8 cellular contexts compared by ENCODE assay signal in the genomic region with DNA sequence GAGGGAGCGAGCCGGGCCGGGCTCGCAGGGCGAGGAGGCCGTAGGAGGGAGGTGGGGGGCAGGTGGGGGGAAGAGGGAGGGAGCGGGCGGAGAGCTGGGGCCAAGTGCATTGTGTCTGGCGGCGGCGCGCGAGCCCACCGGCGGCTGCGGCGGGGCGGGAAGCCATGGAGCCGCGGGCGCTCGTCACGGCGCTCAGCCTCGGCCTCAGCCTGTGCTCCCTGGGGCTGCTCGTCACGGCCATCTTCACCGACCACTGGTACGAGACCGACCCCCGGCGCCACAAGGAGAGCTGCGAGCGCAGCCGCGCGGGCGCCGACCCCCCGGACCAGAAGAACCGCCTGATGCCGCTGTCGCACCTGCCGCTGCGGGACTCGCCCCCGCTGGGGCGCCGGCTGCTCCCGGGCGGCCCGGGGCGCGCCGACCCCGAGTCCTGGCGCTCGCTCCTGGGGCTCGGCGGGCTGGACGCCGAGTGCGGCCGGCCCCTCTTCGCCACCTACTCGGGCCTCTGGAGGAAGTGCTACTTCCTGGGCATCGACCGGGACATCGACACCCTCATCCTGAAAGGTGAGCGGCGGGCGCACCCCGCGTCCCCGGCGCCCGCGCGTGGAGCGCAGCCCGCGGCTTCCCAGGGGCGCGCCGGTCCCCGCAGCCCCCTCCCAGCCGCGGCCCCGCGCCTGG. TPM values are rescaled to one million over a fixed set of nuclear protein-coding genes. Genes with fewer than 3 reads are reported as not detected.
DNase-seq lines count a peak whose midpoint lies in the region; ATAC-seq and TF ChIP-seq lines count a peak whose summit lies in the region.

Gene TMEM178A (plus strand): TSS at position 107 of the 678 bp plus-strand sequence. CDS start 58 bp downstream, at position 165.

- TF ChIP-seq POLR2A in vagina (IDR thresholded peaks at IDR 0.05) = no peak

- H3K36me3 ChIP-seq in mesodermal cell (ENCODE audit: control insufficient read depth, insufficient read depth, low read length) (no peaks in the 10 kb centered on the region), vagina (no peaks in the 10 kb centered on the region)

- peaks cover 10% of the 10 kb centered on the region for H3K4me1 ChIP-seq in mesodermal cell (ENCODE audit: control insufficient read depth, insufficient read depth, low read length, poor library complexity, severe bottlenecking)
- peaks cover 8% of the 10 kb centered on the region for H3K4me1 ChIP-seq in vagina

- H3K9me3 ChIP-seq in mesodermal cell (ENCODE audit: control insufficient read depth, low read length) = no peaks in the 10 kb centered on the region
- H3K9me3 ChIP-seq in vagina = no peaks in the 10 kb centered on the region

- H3K27me3 ChIP-seq in vagina = no peaks in the 10 kb centered on the region

- peak within 1 kb of the TSS; percentile 45 for H3K4me3 ChIP-seq in mesodermal cell (ENCODE audit: extremely low read depth, insufficient read depth, low read length, poor library complexity, severe bottlenecking)
- H3K4me3 ChIP-seq in vagina = peak within 1 kb of the TSS; percentile 51 to 59

- intact Hi-C loops in vagina (cut with DNase I) = no loop called here

- ATAC-seq in HG03196 (IDR thresholded peaks at IDR 0.05; ENCODE audit: unreplicated experiment) = no peak

- H3K27ac ChIP-seq in mesodermal cell (ENCODE audit: low read depth, low read length, severe bottlenecking) (no peak within 1 kb of the TSS), vagina (no peak within 1 kb of the TSS)

- WGBS in mesodermal cell (ENCODE audit: insufficient coverage in 2 of 2), 2 experiments = 0% methylated on average over 74 to 79 of the region's 90 CpGs

- no peak for TF ChIP-seq CTCF in vagina (IDR thresholded peaks at IDR 0.05)

- peak; percentile 24 for DNase-seq in ELR (ENCODE audit: low read depth)
- peak; percentile 22 for DNase-seq in NCI-H1092 (lab: John Stamatoyannopoulos, UW)
- DNase-seq in dermis blood vessel endothelial cell = peak; percentile 19
- no peak for DNase-seq in vagina (ENCODE audit: extremely low spot score in 2 of 2)
- DNase-seq in activated gamma-delta T cell treated with Interleukin-2 at 50 U/mL for 16 hours = no peak
- DNase-seq in NCI-H526 treated with DMSO at 0.1 percent for 48 hours (lab: John Stamatoyannopoulos, UW) = no peak

RNA-seq across cellular contexts. Expression of gene TMEM178A, which starts in this region (rescaled TPM):
- total RNA-seq in dermis blood vessel endothelial cell (not detected in 2 replicates), vagina (2.0 TPM)
- polyA plus RNA-seq in mesodermal cell (2013, experiment 1 of 2) = 9.9 TPM
- 6.2 TPM for polyA plus RNA-seq in mesodermal cell (2013, experiment 2 of 2)

Comparison
In these comparisons a context has a peak if more than half of its experiments do, and no peak if none do; other contexts are left out.
1. Peak in DNase-seq in dermis blood vessel endothelial cell; RNA of the gene not detected or under 1 TPM.
2. DNase-seq: peak in ELR (single experiment) and NCI-H1092 (single experiment); none in vagina (0 of 2), activated gamma-delta T cell treated with Interleukin-2 at 50 U/mL for 16 hours (single experiment) and NCI-H526 treated with DMSO at 0.1 percent for 48 hours (single experiment).